ENCODE assay signal across 7 cellular contexts in genomic region chr19:46550684-46551083, GRCh38. TPM values are rescaled to one million over a fixed set of nuclear protein-coding genes. Genes with fewer than 3 reads are reported as not detected.
"Had no signal": no experiment of that assay in that cellular context is flagged by ENCODE, and none has a peak within 500 bp of the region (broad histone marks: within the 10 kb centered on the region; RNA-seq: fewer than 3 reads in every experiment).

No MANE protein-coding gene starts in this region.

- ATAC-seq: HepG2, K562 had no signal

- H3K27ac ChIP-seq: HL-60 had no signal

- DNase-seq: IMR-90 had no signal

- H3K27ac Mint-ChIP-seq: IgD-negative memory B cell had no signal

- H3K4me3 ChIP-seq: K562 had no signal

RNA-seq across cellular contexts. Expression of gene PNMA8B, which starts 55.0 kb away (rescaled TPM):
- total RNA-seq: HepG2, HT-29, HT1080, K562 had no signal
- polyA plus RNA-seq: HepG2, IgD-negative memory B cell, K562 had no signal
